1 cellular context compared by ENCODE assay signal in the genomic region with DNA sequence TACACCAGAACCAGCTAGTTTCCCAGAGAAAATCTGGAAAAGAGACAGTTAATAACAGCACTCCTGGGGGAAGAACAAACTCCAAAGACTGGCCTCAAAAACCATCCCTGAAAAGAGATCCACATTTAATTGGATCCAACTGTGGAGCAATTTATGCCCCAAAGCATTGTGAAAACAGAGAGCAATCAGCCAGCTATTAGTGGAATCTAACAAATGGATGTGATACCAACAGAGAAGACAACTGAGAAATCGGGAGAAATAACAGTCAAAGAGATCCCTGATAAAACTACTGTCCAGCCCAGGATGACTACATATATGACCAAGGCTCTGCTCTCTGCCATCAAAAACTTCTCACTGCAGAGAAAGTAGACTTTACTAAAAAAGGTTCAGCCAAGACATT.
TF ChIP-seq lines count a peak whose summit lies in the region.

No MANE protein-coding gene starts in this region.

TF ChIP-seq in HCT116, 20 proteins besides CTCF, POLR2A, EP300 and RAD21:
- TF ChIP-seq, protein P1, sequence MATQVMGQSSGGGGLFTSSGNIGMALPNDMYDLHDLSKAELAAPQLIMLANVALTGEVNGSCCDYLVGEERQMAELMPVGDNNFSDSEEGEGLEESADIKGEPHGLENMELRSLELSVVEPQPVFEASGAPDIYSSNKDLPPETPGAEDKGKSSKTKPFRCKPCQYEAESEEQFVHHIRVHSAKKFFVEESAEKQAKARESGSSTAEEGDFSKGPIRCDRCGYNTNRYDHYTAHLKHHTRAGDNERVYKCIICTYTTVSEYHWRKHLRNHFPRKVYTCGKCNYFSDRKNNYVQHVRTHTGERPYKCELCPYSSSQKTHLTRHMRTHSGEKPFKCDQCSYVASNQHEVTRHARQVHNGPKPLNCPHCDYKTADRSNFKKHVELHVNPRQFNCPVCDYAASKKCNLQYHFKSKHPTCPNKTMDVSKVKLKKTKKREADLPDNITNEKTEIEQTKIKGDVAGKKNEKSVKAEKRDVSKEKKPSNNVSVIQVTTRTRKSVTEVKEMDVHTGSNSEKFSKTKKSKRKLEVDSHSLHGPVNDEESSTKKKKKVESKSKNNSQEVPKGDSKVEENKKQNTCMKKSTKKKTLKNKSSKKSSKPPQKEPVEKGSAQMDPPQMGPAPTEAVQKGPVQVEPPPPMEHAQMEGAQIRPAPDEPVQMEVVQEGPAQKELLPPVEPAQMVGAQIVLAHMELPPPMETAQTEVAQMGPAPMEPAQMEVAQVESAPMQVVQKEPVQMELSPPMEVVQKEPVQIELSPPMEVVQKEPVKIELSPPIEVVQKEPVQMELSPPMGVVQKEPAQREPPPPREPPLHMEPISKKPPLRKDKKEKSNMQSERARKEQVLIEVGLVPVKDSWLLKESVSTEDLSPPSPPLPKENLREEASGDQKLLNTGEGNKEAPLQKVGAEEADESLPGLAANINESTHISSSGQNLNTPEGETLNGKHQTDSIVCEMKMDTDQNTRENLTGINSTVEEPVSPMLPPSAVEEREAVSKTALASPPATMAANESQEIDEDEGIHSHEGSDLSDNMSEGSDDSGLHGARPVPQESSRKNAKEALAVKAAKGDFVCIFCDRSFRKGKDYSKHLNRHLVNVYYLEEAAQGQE (IDR thresholded peaks at IDR 0.05; ENCODE audit: low read depth): no peak
- TF ChIP-seq EZH2 (IDR thresholded peaks at IDR 0.05) (no peak), YY1 (IDR thresholded peaks at IDR 0.05; ENCODE audit: extremely low read depth, insufficient replicate concordance, low read depth, low read length) (no peak), TCF7L2 (IDR thresholded peaks at IDR 0.05; ENCODE audit: borderline replicate concordance, extremely low read depth, insufficient read depth, insufficient read length) (no peak), SP1 (IDR thresholded peaks at IDR 0.05; ENCODE audit: low read depth) (no peak), CBX3 (IDR thresholded peaks at IDR 0.05; ENCODE audit: low read depth) (no peak), ZNF274 (IDR thresholded peaks at IDR 0.05; ENCODE audit: low read depth, low read length) (no peak), EZH2phosphoT487 (IDR thresholded peaks at IDR 0.05; ENCODE audit: borderline replicate concordance) (no peak), SRF (IDR thresholded peaks at IDR 0.05; ENCODE audit: low read depth) (no peak), ZFX (IDR thresholded peaks at IDR 0.05) (no peak), FOSL1 (IDR thresholded peaks at IDR 0.05; ENCODE audit: low read depth) (no peak), EGR1 (IDR thresholded peaks at IDR 0.05; ENCODE audit: low read depth) (no peak), ELF1 (IDR thresholded peaks at IDR 0.05; ENCODE audit: borderline replicate concordance, low read depth) (no peak), POLR2AphosphoS5 (IDR thresholded peaks at IDR 0.05; ENCODE audit: low read depth, low read length) (no peak)
- TF ChIP-seq, protein P2, sequence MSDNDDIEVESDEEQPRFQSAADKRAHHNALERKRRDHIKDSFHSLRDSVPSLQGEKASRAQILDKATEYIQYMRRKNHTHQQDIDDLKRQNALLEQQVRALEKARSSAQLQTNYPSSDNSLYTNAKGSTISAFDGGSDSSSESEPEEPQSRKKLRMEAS (IDR thresholded peaks at IDR 0.05): no peak
- TF ChIP-seq, protein P3, sequence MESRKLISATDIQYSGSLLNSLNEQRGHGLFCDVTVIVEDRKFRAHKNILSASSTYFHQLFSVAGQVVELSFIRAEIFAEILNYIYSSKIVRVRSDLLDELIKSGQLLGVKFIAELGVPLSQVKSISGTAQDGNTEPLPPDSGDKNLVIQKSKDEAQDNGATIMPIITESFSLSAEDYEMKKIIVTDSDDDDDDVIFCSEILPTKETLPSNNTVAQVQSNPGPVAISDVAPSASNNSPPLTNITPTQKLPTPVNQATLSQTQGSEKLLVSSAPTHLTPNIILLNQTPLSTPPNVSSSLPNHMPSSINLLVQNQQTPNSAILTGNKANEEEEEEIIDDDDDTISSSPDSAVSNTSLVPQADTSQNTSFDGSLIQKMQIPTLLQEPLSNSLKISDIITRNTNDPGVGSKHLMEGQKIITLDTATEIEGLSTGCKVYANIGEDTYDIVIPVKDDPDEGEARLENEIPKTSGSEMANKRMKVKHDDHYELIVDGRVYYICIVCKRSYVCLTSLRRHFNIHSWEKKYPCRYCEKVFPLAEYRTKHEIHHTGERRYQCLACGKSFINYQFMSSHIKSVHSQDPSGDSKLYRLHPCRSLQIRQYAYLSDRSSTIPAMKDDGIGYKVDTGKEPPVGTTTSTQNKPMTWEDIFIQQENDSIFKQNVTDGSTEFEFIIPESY (IDR thresholded peaks at IDR 0.05; ENCODE audit: extremely low read depth, insufficient replicate concordance, low read length): no peak
